ENCODE assay signal across 27 cellular contexts in the genomic region with DNA sequence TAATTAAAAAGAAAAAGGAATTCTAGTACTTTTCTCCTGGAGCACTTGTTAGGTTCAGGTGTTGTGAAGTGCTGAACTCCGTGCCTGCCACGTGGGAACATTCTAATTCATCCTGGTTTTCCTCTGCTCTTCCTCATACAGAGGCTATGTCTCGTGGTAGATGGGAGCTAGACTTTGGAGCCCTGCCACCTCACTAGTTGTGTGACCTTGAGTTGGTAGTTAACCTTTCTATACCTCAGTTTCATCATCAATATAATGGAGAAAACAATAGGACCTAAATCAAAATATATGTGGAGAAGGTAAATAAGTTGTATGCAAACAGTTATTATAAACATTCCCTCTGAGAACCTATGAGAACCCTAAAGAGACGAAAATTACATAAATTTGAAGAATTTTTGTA. TPM values are rescaled to one million over a fixed set of nuclear protein-coding genes. Genes with fewer than 3 reads are reported as not detected.
"Had no signal": no experiment of that assay in that cellular context is flagged by ENCODE, and none has a peak within 500 bp of the region (broad histone marks: within the 10 kb centered on the region; RNA-seq: fewer than 3 reads in every experiment).

No MANE protein-coding gene starts in this region.

- H3K4me1 Mint-ChIP-seq: memory B cell; stimulated activated memory B cell treated with anti-CD40 and anti-IgM and Interleukin-4, amounts not matched to agents 10 μg/mL and 1 μg/mL and 100 μg/mL, for 72 hours had no signal

- H3K27ac ChIP-seq: epithelial cell of prostate, gastrocnemius medialis, prostate gland, right atrium auricular region, sigmoid colon, thoracic aorta, tibial nerve, upper lobe of left lung had no signal

- H3K4me3 Mint-ChIP-seq: memory B cell; natural killer cell; stimulated activated memory B cell treated with anti-CD40 and anti-IgM and Interleukin-4, amounts not matched to agents 10 μg/mL and 1 μg/mL and 100 μg/mL, for 72 hours had no signal

- H3K27me3 ChIP-seq: dorsolateral prefrontal cortex, gastrocnemius medialis, right atrium auricular region, sigmoid colon, tibial nerve, upper lobe of left lung had no signal

- DNase-seq: dorsolateral prefrontal cortex; effector CD4-positive, alpha-beta T cell; foreskin fibroblast; gastrocnemius medialis; head of caudate nucleus; left ventricle myocardium superior; natural killer cell; sigmoid colon; stimulated activated CD4-positive, alpha-beta T cell treated with anti-CD3 and anti-CD28 coated beads, Interleukin-2, amount 100 ng/mL, for 24 hours; stimulated activated CD4-positive, alpha-beta T cell treated with anti-CD3 and anti-CD28 coated beads, Interleukin-4, amount 100 ng/mL, for 24 hours; stimulated activated naive CD8-positive, alpha-beta T cell treated with anti-CD3 and anti-CD28 coated beads, Interleukin-15, Interleukin-2, amounts not matched to agents 100 U/mL and 50 U/mL, for 24 hours; substantia nigra; upper lobe of left lung had no signal

- H3K27ac Mint-ChIP-seq: natural killer cell had no signal

- H3K9me3 Mint-ChIP-seq: memory B cell; natural killer cell; stimulated activated memory B cell treated with anti-CD40 and anti-IgM and Interleukin-4, amounts not matched to agents 10 μg/mL and 1 μg/mL and 100 μg/mL, for 72 hours had no signal

- H3K27me3 Mint-ChIP-seq: memory B cell; stimulated activated memory B cell treated with anti-CD40 and anti-IgM and Interleukin-4, amounts not matched to agents 10 μg/mL and 1 μg/mL and 100 μg/mL, for 72 hours had no signal

- H3K4me3 ChIP-seq: dorsolateral prefrontal cortex, gastrocnemius medialis, lung, prostate gland, right atrium auricular region, sigmoid colon, thoracic aorta, tibial nerve, upper lobe of left lung had no signal

- H3K4me1 ChIP-seq: gastrocnemius medialis, right atrium auricular region, sigmoid colon, tibial nerve had no signal

- ATAC-seq: esophagus mucosa; gastrocnemius medialis; left ventricle myocardium superior; natural killer cell; stimulated activated memory B cell treated with anti-CD40 and anti-IgM and Interleukin-4, amounts not matched to agents 10 μg/mL and 1 μg/mL and 100 μg/mL, for 72 hours; stimulated activated naive CD8-positive, alpha-beta T cell treated with anti-CD3 and anti-CD28 coated beads, Interleukin-15, Interleukin-2, amounts not matched to agents 100 U/mL and 50 U/mL, for 24 hours had no signal

- H3K9me3 ChIP-seq: gastrocnemius medialis, prostate gland, right atrium auricular region, sigmoid colon, thoracic aorta, tibial nerve, upper lobe of left lung had no signal

RNA-seq across cellular contexts. Expression of gene TLR9, which starts 16.9 kb away (rescaled TPM):
- total RNA-seq: glomerular endothelial cell, osteocyte, right atrium auricular region, skeletal muscle tissue, thoracic aorta had no signal
- polyA plus RNA-seq: keratinocyte, neural cell had no signal
